In the genomic region with DNA sequence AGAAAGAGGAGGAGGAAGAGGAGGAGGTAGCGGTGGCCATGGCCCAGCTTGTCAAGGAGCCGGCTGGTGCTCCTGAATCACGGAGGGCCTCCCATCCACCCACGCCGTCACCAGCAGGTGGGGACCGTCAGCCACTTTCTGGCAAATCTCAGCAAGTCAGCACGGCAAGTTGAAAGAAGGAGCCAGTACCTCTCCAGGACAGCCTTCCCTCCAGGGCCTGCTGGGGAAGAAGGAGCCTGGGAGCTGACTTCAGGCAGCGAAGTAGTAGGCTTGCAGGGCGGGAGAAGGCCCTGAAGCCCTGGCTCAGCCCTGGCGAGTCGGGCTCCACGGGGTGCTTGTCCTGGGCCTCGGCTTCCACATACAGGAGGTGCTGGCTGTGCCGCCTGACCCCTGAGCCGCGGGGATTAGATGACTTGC, we compare ENCODE assay signal across 8 cellular contexts.
DNase-seq lines count a peak whose midpoint lies in the region; ATAC-seq and TF ChIP-seq lines count a peak whose summit lies in the region.

No MANE protein-coding gene starts in this region.

- H3K4me1 Mint-ChIP-seq in Calu3 (ENCODE audit: low read depth, unreplicated experiment): no peaks in the 10 kb centered on the region

- H3K4me1 ChIP-seq in vagina: peaks cover 4% of the 10 kb centered on the region

- no peaks in the 10 kb centered on the region for H3K27me3 ChIP-seq in vagina

- TF ChIP-seq CTCF in Calu3 (IDR thresholded peaks at IDR 0.05; ENCODE audit: unreplicated experiment): no peak
- TF ChIP-seq CTCF in fibroblast of villous mesenchyme (IDR thresholded peaks at IDR 0.05; ENCODE audit: insufficient read depth, low read depth, low read length): peak; percentile 76
- peak in 1 of 3 experiments; percentile 43 for TF ChIP-seq CTCF in vagina (IDR thresholded peaks at IDR 0.05)

- H3K27ac ChIP-seq in vagina: no peak overlapping the region

- no peak overlapping the region for H3K4me3 Mint-ChIP-seq in Calu3 (ENCODE audit: low read depth, unreplicated experiment)

- no peak for ATAC-seq in GM21360 (IDR thresholded peaks at IDR 0.05; ENCODE audit: unreplicated experiment)
- no peak for ATAC-seq in HG03457 (IDR thresholded peaks at IDR 0.05; ENCODE audit: unreplicated experiment)

- intact Hi-C loops in Calu3 (cut with micrococcal nuclease; ENCODE audit: unreplicated experiment) (loop anchor here (5.0 kb wide), 1 partner anchor 292 kb away; no protein-coding TSS in a partner anchor), posterior vena cava (cut with DNase I) (no loop called here), vagina (cut with DNase I) (no loop called here)

- DNase-seq in Calu3: peak; percentile 21
- DNase-seq in NCI-H82 (lab: John Stamatoyannopoulos, UW): peak; percentile 63
- DNase-seq in activated T-helper 1 cell treated with anti-CD3 and anti-CD28 coated beads, Interleukin-2, amount 50 U/mL, for 16 hours (ENCODE audit: low read depth in 1 of 2, low spot score in 1 of 2): peak; percentile 39 to 43
- peak; percentile 85 for DNase-seq in fibroblast of villous mesenchyme (ENCODE audit: low read depth)
- peak; percentile 93 for DNase-seq in posterior vena cava (ENCODE audit: low spot score)
- no peak for DNase-seq in vagina (ENCODE audit: extremely low spot score in 2 of 2)

- H3K27ac Mint-ChIP-seq in Calu3 (ENCODE audit: unreplicated experiment): no peak overlapping the region

- no peaks in the 10 kb centered on the region for H3K36me3 Mint-ChIP-seq in Calu3 (ENCODE audit: insufficient read depth, unreplicated experiment)

- H3K9me3 ChIP-seq in vagina: no peaks in the 10 kb centered on the region

- no peaks in the 10 kb centered on the region for H3K9me3 Mint-ChIP-seq in Calu3 (ENCODE audit: low read depth, unreplicated experiment)

- H3K4me3 ChIP-seq in fibroblast of villous mesenchyme (ENCODE audit: low read depth, low read length) (no peak overlapping the region), vagina (no peak overlapping the region)

- H3K36me3 ChIP-seq in vagina: no peaks in the 10 kb centered on the region

- CTCF ChIA-PET in Calu3 (lab: Charles Lee): interaction anchor here (1.3 kb wide), 1 partner anchor 288 kb away, joined by 4 read pairs; no protein-coding TSS in a partner anchor

- peaks cover 23% of the 10 kb centered on the region for H3K27me3 Mint-ChIP-seq in Calu3 (ENCODE audit: unreplicated experiment)

- BruUV-seq in Calu3 (replicated peaks; lab: Mats Ljungman, UMichigan): no TSS peak

- no peak for TF ChIP-seq POLR2A in vagina (IDR thresholded peaks at IDR 0.05)

Comparison
In these comparisons a context has a peak if more than half of its experiments do, and no peak if none do; other contexts are left out.
1. DNase-seq: peak in Calu3 (single experiment), NCI-H82 (single experiment), activated T-helper 1 cell treated with anti-CD3 and anti-CD28 coated beads, Interleukin-2, amount 50 U/mL, for 16 hours (2 of 2), fibroblast of villous mesenchyme (single experiment) and posterior vena cava (single experiment); none in vagina (0 of 2).